11 cellular contexts compared by ENCODE assay signal in genomic region chr5:38463634-38464521, GRCh38.
DNase-seq lines count a peak whose midpoint lies in the region; ATAC-seq and FAIRE-seq lines count a peak whose summit lies in the region.
"Had no signal": no experiment of that assay in that cellular context is flagged by ENCODE, and none has a peak within 500 bp of the region (broad histone marks: within the 10 kb centered on the region; RNA-seq: fewer than 3 reads in every experiment).

No MANE protein-coding gene starts in this region.

- H3K27ac ChIP-seq in small intestine (ENCODE audit: low read depth in 1 of 2, low read length in 1 of 2) = peak overlapping the region in 1 of 2 donors; percentile 27

- peak; percentile 84 for DNase-seq in GM04504 (ENCODE audit: low read depth)
- peak; percentile 87 for DNase-seq in amniotic epithelial cell (ENCODE audit: low read depth)
- DNase-seq in hepatic stellate cell (ENCODE audit: low spot score) = peak; percentile 78
- DNase-seq in small intestine = peak; percentile 13
- DNase-seq in NCI-H187 (lab: John Stamatoyannopoulos, UW) = no peak
- DNase-seq in NCI-H1436 treated with DMSO at 0.1 percent for 48 hours (lab: John Stamatoyannopoulos, UW) = no peak
- DNase-seq: activated B cell treated with CpG ODN at 0.5 μM for 24 hours, NCI-H1105 treated with DMSO at 0.1 percent for 48 hours, retina had no signal

- WGBS in small intestine, 3 donors = 34 to 43% (median 41%) methylated on average over 10 of the region's 10 CpGs

- no peaks in the 10 kb centered on the region for H3K36me3 ChIP-seq in small intestine (ENCODE audit: control insufficient read depth in 2 of 2, insufficient read depth in 2 of 2, low read length in 2 of 2)

- ATAC-seq in GM18909 (IDR thresholded peaks at IDR 0.05; ENCODE audit: poor library complexity, unreplicated experiment) (no peak), GM21737 (IDR thresholded peaks at IDR 0.05; ENCODE audit: unreplicated experiment) (no peak)

- H3K27me3 ChIP-seq in small intestine (ENCODE audit: control insufficient read depth in 2 of 2, insufficient read depth in 2 of 2, low read length in 2 of 2) = peaks cover 0 to 2% of the 10 kb centered on the region in 2 donors

- no peak for FAIRE-seq in small intestine (lab: Jason Lieb, UNC)

- no peak overlapping the region for H3K4me3 ChIP-seq in small intestine (ENCODE audit: low read depth in 1 of 2, low read length in 2 of 2)

- H3K4me1 ChIP-seq in small intestine (ENCODE audit: control insufficient read depth in 2 of 2, insufficient read depth in 1 of 2, low read depth in 1 of 2, low read length in 1 of 2) = peaks cover 0 to 5% of the 10 kb centered on the region in 2 donors

- no peaks in the 10 kb centered on the region for H3K9me3 ChIP-seq in small intestine (ENCODE audit: control insufficient read depth, low read depth)

Comparison
In these comparisons a context has a peak if more than half of its experiments do, and no peak if none do; other contexts are left out.
1. DNase-seq: peak in GM04504 (single experiment), amniotic epithelial cell (single experiment), hepatic stellate cell (single experiment) and small intestine (single experiment); none in NCI-H187 (0 of 2) and NCI-H1436 treated with DMSO at 0.1 percent for 48 hours (single experiment).